ENCODE assay signal across 7 cellular contexts in genomic region chr7:65036526-65036925, GRCh38. TPM values are rescaled to one million over a fixed set of nuclear protein-coding genes. Genes with fewer than 3 reads are reported as not detected.
DNase-seq lines count a peak whose midpoint lies in the region; ATAC-seq and TF ChIP-seq lines count a peak whose summit lies in the region.
"Not testable (repeated sequence)": the region's sequence is repeated elsewhere in the genome, so short reads cannot be mapped to it uniquely, and the experiment has no call there.

No MANE protein-coding gene starts in this region.

- TF ChIP-seq POLR2A in esophagus squamous epithelium (IDR thresholded peaks at IDR 0.05); gastrocnemius medialis (IDR thresholded peaks at IDR 0.05): not testable (repeated sequence)

- not testable (repeated sequence) for H3K36me3 ChIP-seq in esophagus squamous epithelium, left lung, gastrocnemius medialis

- H3K27me3 ChIP-seq in esophagus squamous epithelium, left lung, gastrocnemius medialis: not testable (repeated sequence)

- DNase-seq in GDM1 (lab: John Stamatoyannopoulos, UW) (peak; percentile 2), KBM-7 (peak; percentile 77), NOMO-1 treated with dmso at 0.1 percent for 144 hours (lab: John Stamatoyannopoulos, UW; ENCODE audit: unreplicated experiment) (peak; percentile 66), UCSD-AML1 (lab: John Stamatoyannopoulos, UW; ENCODE audit: unreplicated experiment) (peak; percentile 9), left lung (peak in 1 of 2 donors; percentile 41), gastrocnemius medialis (peak; percentile 9 to 33)
- not testable (repeated sequence) for DNase-seq in esophagus squamous epithelium (lab: John Stamatoyannopoulos, UW)

- peak; percentile 4 for ATAC-seq in left lung
- not testable (repeated sequence) for ATAC-seq in gastrocnemius medialis

- H3K27ac ChIP-seq in esophagus squamous epithelium (peak overlapping the region in 3 of 4 donors; percentile 38 to 67 (median 48)), left lung (peak overlapping the region; percentile 44 to 86), gastrocnemius medialis (peak overlapping the region; percentile 18 to 57 (median 47))

- not testable (repeated sequence) for H3K9me3 ChIP-seq in esophagus squamous epithelium, left lung, gastrocnemius medialis

- intact Hi-C loops in esophagus squamous epithelium (cut with DNase I); left lung (cut with DNase I): not testable (repeated sequence)
- intact Hi-C loops in gastrocnemius medialis (cut with DNase I; ENCODE audit: low total_unique reads), result loop anchor here (5.0 kb wide), 1 partner anchor 336 kb away; the partner anchor contains the start of gene ZNF92

- WGBS in esophagus squamous epithelium, 2 donors, result 6 to 32% methylated on average over 2 of the region's 2 CpGs

- TF ChIP-seq CTCF in esophagus squamous epithelium (IDR thresholded peaks at IDR 0.05); left lung (IDR thresholded peaks at IDR 0.05); gastrocnemius medialis (IDR thresholded peaks at IDR 0.05 in 4 of 5, conservative IDR thresholded peaks at IDR 0.05 in 1 of 5): not testable (repeated sequence)

- in situ Hi-C loops in KBM-7 (cut with MboI; ENCODE audit: low pct_unique_long_range_greater_than_20kb, low sequenced_read_pairs); gastrocnemius medialis (cut with MboI; ENCODE audit: low sequenced_read_pairs in 4 of 4): not testable (repeated sequence)

- not testable (repeated sequence) for H3K4me3 ChIP-seq in esophagus squamous epithelium, gastrocnemius medialis
- peak overlapping the region in 1 of 2 donors; percentile 6 for H3K4me3 ChIP-seq in left lung

- peaks cover 0 to 26% (median 11%) of the 10 kb centered on the region in 3 donors for H3K4me1 ChIP-seq in esophagus squamous epithelium
- peaks cover 6 to 25% of the 10 kb centered on the region in 2 donors for H3K4me1 ChIP-seq in left lung
- peaks cover 19% of the 10 kb centered on the region in 2 donors for H3K4me1 ChIP-seq in gastrocnemius medialis

RNA-seq across cellular contexts. Expression of gene ERV3-1, which starts 30.0 kb away (rescaled TPM):
- total RNA-seq in esophagus squamous epithelium (10 to 100 TPM; 15.4 to 30.9 (median 18.6) TPM), left lung (10 to 100 TPM; 17.0 to 31.2 TPM), gastrocnemius medialis (1 to 10 TPM in 3 of 4 donors, under 1 TPM in 1; 0.49 to 3.9 (median 2.9) TPM)

RNA-seq across cellular contexts. Expression of gene ZNF117, which starts 45.7 kb away (rescaled TPM):
- total RNA-seq in esophagus squamous epithelium (10 to 100 TPM in 2 of 4 donors, 1 to 10 TPM in 2; 3.7 to 17.3 (median 10.9) TPM), left lung (10 to 100 TPM; 13.3 to 18.4 TPM), gastrocnemius medialis (1 to 10 TPM in 2 of 4 donors, under 1 TPM in 2; 0.78 to 1.9 (median 1.1) TPM)
